15 cellular contexts compared by ENCODE assay signal in the genomic region with DNA sequence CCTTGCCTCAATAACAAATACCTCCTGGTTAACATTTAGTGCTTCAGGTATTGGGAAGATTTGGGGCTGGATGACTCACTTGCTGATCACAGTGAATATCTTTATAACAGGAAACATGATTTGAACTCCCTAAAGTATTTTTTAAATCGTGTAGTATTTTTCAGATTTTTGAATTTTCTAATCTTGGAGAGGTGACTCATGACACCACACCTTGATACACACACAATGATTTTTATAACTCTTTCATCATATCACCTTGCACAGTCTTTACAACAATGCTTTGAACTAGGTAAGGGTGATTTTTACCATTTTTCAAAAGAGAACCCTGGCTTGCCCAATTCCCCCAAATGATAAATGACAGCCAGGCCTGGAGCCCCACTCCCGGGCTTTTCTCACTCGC.
DNase-seq lines count a peak whose midpoint lies in the region; ATAC-seq and TF ChIP-seq lines count a peak whose summit lies in the region.
"Had no signal": no experiment of that assay in that cellular context is flagged by ENCODE, and none has a peak within 500 bp of the region (broad histone marks: within the 10 kb centered on the region; RNA-seq: fewer than 3 reads in every experiment).

No MANE protein-coding gene starts in this region.

- DNase-seq in activated T-cell treated with anti-CD3 and anti-CD28 coated beads, Interleukin-2, amount 50 U/mL, for 72 hours: no peak
- DNase-seq in activated T-cell treated with anti-CD3 and anti-CD28 coated beads, Interleukin-2, amount 50 U/mL, for 24 hours: no peak
- DNase-seq in RWPE1 (ENCODE audit: low spot score): peak; percentile 27
- no peak for DNase-seq in epithelial cell of prostate (ENCODE audit: low read depth, low spot score)
- DNase-seq in stimulated activated effector memory CD8-positive, alpha-beta T cell treated with anti-CD3 and anti-CD28 coated beads, Interleukin-12 subunit alpha, Interleukin-12 subunit beta, amount 100 ng/mL, for 72 hours (ENCODE audit: low spot score in 2 of 2): no peak
- DNase-seq in COLO668 (lab: John Stamatoyannopoulos, UW; ENCODE audit: unreplicated experiment): no peak
- DNase-seq in left ventricle myocardium superior: no peak
- DNase-seq in upper lobe of right lung: no peak
- DNase-seq: 8988T; ACHN; Calu3; CD4-positive, CD25-positive, alpha-beta regulatory T cell; DMS 273 treated with DMSO at 0.1 percent for 48 hours; H7 had no signal

- no peak overlapping the region for H3K4me3 ChIP-seq in upper lobe of right lung
- H3K4me3 ChIP-seq: BLaER1 treated with 17β-estradiol and CSF1 and Interleukin-3, amounts not matched to agents 10 nM and 100 nM had no signal

- no peaks in the 10 kb centered on the region for H3K27me3 Mint-ChIP-seq in activated T-cell treated with anti-CD3 and anti-CD28 coated beads, Interleukin-2, amount 50 U/mL, for 72 hours (ENCODE audit: low read depth)
- H3K27me3 Mint-ChIP-seq in activated T-cell treated with anti-CD3 and anti-CD28 coated beads, Interleukin-2, amount 50 U/mL, for 24 hours: no peaks in the 10 kb centered on the region

- ATAC-seq in activated T-cell treated with anti-CD3 and anti-CD28 coated beads, Interleukin-2, amount 50 U/mL, for 72 hours (replicated peaks in 1 of 2): no peak
- no peak for ATAC-seq in stimulated activated effector memory CD8-positive, alpha-beta T cell treated with anti-CD3 and anti-CD28 coated beads, Interleukin-12 subunit alpha, Interleukin-12 subunit beta, amount 100 ng/mL, for 72 hours
- ATAC-seq in left ventricle myocardium superior (no peak), upper lobe of right lung (no peak)

- POLR2A ChIA-PET in RWPE1 (lab: Yijun Ruan, JAX; ENCODE audit: low non-redundant PET): no interaction called here

- intact Hi-C loops in left ventricle myocardium superior (cut with micrococcal nuclease) (no loop called here), upper lobe of right lung (cut with DNase I) (no loop called here)

- CTCF ChIA-PET in RWPE1 (lab: Yijun Ruan, JAX): no interaction called here

- no peaks in the 10 kb centered on the region for H3K9me3 Mint-ChIP-seq in activated T-cell treated with anti-CD3 and anti-CD28 coated beads, Interleukin-2, amount 50 U/mL, for 72 hours
- no peaks in the 10 kb centered on the region for H3K9me3 Mint-ChIP-seq in activated T-cell treated with anti-CD3 and anti-CD28 coated beads, Interleukin-2, amount 50 U/mL, for 24 hours
- H3K9me3 Mint-ChIP-seq in stimulated activated effector memory CD8-positive, alpha-beta T cell treated with anti-CD3 and anti-CD28 coated beads, Interleukin-12 subunit alpha, Interleukin-12 subunit beta, amount 100 ng/mL, for 72 hours: no peaks in the 10 kb centered on the region
- H3K9me3 Mint-ChIP-seq: CD4-positive, CD25-positive, alpha-beta regulatory T cell had no signal

- no peaks in the 10 kb centered on the region for H3K4me1 ChIP-seq in upper lobe of right lung

- no peaks in the 10 kb centered on the region for H3K27me3 ChIP-seq in upper lobe of right lung
- H3K27me3 ChIP-seq: BLaER1 treated with 17β-estradiol and CSF1 and Interleukin-3, amounts not matched to agents 10 nM and 100 nM had no signal

- H3K9me3 ChIP-seq in upper lobe of right lung: no peaks in the 10 kb centered on the region

- no peaks in the 10 kb centered on the region for H3K36me3 ChIP-seq in upper lobe of right lung

- H3K27ac ChIP-seq in RWPE1: no peak overlapping the region
- peak overlapping the region; percentile 24 for H3K27ac ChIP-seq in epithelial cell of prostate
- H3K27ac ChIP-seq in upper lobe of right lung: no peak overlapping the region
- H3K27ac ChIP-seq: BLaER1 treated with 17β-estradiol and CSF1 and Interleukin-3, amounts not matched to agents 10 nM and 100 nM had no signal

- no peaks in the 10 kb centered on the region for H3K4me1 Mint-ChIP-seq in activated T-cell treated with anti-CD3 and anti-CD28 coated beads, Interleukin-2, amount 50 U/mL, for 72 hours (ENCODE audit: low read depth)
- no peaks in the 10 kb centered on the region for H3K4me1 Mint-ChIP-seq in activated T-cell treated with anti-CD3 and anti-CD28 coated beads, Interleukin-2, amount 50 U/mL, for 24 hours (ENCODE audit: low read depth)
- H3K4me1 Mint-ChIP-seq in stimulated activated effector memory CD8-positive, alpha-beta T cell treated with anti-CD3 and anti-CD28 coated beads, Interleukin-12 subunit alpha, Interleukin-12 subunit beta, amount 100 ng/mL, for 72 hours: peaks cover 5% of the 10 kb centered on the region

- TF ChIP-seq CTCF in RWPE1 (conservative IDR thresholded peaks at IDR 0.05; ENCODE audit: low read depth) (no peak), upper lobe of right lung (IDR thresholded peaks at IDR 0.05) (no peak)

- peak overlapping the region; percentile 7 for H3K27ac Mint-ChIP-seq in activated T-cell treated with anti-CD3 and anti-CD28 coated beads, Interleukin-2, amount 50 U/mL, for 72 hours
- H3K27ac Mint-ChIP-seq in activated T-cell treated with anti-CD3 and anti-CD28 coated beads, Interleukin-2, amount 50 U/mL, for 24 hours: no peak overlapping the region
- peak overlapping the region; percentile 35 for H3K27ac Mint-ChIP-seq in stimulated activated effector memory CD8-positive, alpha-beta T cell treated with anti-CD3 and anti-CD28 coated beads, Interleukin-12 subunit alpha, Interleukin-12 subunit beta, amount 100 ng/mL, for 72 hours

- no peaks in the 10 kb centered on the region for H3K36me3 Mint-ChIP-seq in activated T-cell treated with anti-CD3 and anti-CD28 coated beads, Interleukin-2, amount 50 U/mL, for 72 hours (ENCODE audit: insufficient read depth in 2 of 2)
- peaks cover 3% of the 10 kb centered on the region for H3K36me3 Mint-ChIP-seq in activated T-cell treated with anti-CD3 and anti-CD28 coated beads, Interleukin-2, amount 50 U/mL, for 24 hours (ENCODE audit: low read depth)
- peaks cover 19% of the 10 kb centered on the region for H3K36me3 Mint-ChIP-seq in stimulated activated effector memory CD8-positive, alpha-beta T cell treated with anti-CD3 and anti-CD28 coated beads, Interleukin-12 subunit alpha, Interleukin-12 subunit beta, amount 100 ng/mL, for 72 hours
- H3K36me3 Mint-ChIP-seq: CD4-positive, CD25-positive, alpha-beta regulatory T cell had no signal

- H3K4me3 Mint-ChIP-seq in activated T-cell treated with anti-CD3 and anti-CD28 coated beads, Interleukin-2, amount 50 U/mL, for 72 hours: no peak overlapping the region
- H3K4me3 Mint-ChIP-seq in activated T-cell treated with anti-CD3 and anti-CD28 coated beads, Interleukin-2, amount 50 U/mL, for 24 hours: no peak overlapping the region
- H3K4me3 Mint-ChIP-seq in stimulated activated effector memory CD8-positive, alpha-beta T cell treated with anti-CD3 and anti-CD28 coated beads, Interleukin-12 subunit alpha, Interleukin-12 subunit beta, amount 100 ng/mL, for 72 hours: no peak overlapping the region
- H3K4me3 Mint-ChIP-seq: CD4-positive, CD25-positive, alpha-beta regulatory T cell had no signal
